ENCODE assay signal across 8 cellular contexts in the genomic region with DNA sequence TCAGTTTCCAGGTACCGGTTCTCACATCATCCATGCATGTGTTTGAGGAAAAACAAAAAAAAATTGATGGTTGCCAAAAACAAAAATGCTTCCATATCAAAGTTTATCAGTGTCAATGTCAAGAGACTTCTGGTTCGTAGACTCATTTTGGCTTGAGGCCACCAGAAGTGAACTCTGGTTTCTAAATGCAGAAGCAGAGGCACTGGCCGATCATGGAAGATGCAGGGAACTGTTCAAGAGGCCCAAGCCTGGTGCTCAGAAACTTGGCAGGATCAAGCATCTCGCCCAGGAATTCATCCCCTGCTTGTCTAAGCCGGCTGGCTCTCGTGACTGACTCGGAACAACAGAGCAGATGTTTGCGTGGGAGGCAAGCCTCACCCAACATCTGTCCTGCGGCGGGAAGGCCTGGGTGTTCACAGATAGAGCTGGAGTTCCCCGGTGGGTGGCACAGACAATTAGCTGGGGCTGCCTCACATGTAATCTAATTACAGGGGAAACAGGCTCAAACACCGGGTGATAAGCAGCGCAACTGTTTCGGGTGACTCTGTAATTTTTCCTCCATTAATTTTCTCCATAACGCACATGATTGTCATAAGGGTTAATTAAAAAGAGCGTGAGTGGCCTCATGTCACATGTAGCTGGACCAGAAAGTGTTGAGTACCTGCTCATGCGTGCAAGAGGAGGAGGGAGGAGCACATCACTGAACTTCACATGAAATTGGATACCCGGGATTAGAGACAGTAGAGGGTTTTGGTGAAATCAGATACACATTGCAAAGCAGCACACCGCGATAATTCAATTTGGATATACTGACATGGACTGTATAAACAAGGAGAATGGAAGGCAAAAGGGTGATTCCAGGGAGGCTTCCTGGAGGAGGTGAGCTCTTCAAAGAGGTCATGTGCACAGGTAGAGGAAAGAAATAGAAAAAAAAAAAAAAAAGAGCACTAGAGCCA.
DNase-seq lines count a peak whose midpoint lies in the region; ATAC-seq and TF ChIP-seq lines count a peak whose summit lies in the region.

No MANE protein-coding gene starts in this region.

- BruUV-seq in Calu3 (replicated peaks; lab: Mats Ljungman, UMichigan), result no TSS peak

- H3K36me3 Mint-ChIP-seq in CD14-positive monocyte (peaks cover 0 to 8% of the 10 kb centered on the region in 2 donors), Calu3 (ENCODE audit: insufficient read depth, unreplicated experiment) (no peaks in the 10 kb centered on the region)
- no peaks in the 10 kb centered on the region for H3K36me3 Mint-ChIP-seq in activated T-cell treated with anti-CD3 and anti-CD28 coated beads, Interleukin-2, amount 50 U/mL, for 4 hours (ENCODE audit: insufficient read depth)

- peak overlapping the region in 5 of 7 donors; percentile 30 to 67 (median 41) for H3K27ac Mint-ChIP-seq in CD14-positive monocyte
- no peak overlapping the region for H3K27ac Mint-ChIP-seq in Calu3 (ENCODE audit: unreplicated experiment)

- H3K27me3 Mint-ChIP-seq in CD14-positive monocyte (ENCODE audit: low read depth in 3 of 3) (peaks cover 8 to 11% (median 8%) of the 10 kb centered on the region in 3 donors), Calu3 (ENCODE audit: unreplicated experiment) (no peaks in the 10 kb centered on the region)
- peaks cover 64% of the 10 kb centered on the region for H3K27me3 Mint-ChIP-seq in activated T-cell treated with anti-CD3 and anti-CD28 coated beads, Interleukin-2, amount 50 U/mL, for 4 hours (ENCODE audit: low read depth)

- no peak for TF ChIP-seq CTCF in CD14-positive monocyte (IDR thresholded peaks at IDR 0.05)
- TF ChIP-seq CTCF in heart left ventricle (IDR thresholded peaks at IDR 0.05), result no peak
- TF ChIP-seq CTCF in Calu3 (IDR thresholded peaks at IDR 0.05; ENCODE audit: unreplicated experiment), result no peak

- H3K4me3 ChIP-seq in heart left ventricle, result no peak overlapping the region

- no peaks in the 10 kb centered on the region for H3K27me3 ChIP-seq in heart left ventricle

- peaks cover 7 to 67% (median 62%) of the 10 kb centered on the region in 12 donors for H3K4me1 ChIP-seq in heart left ventricle

- peaks cover 0 to 4% (median 0%) of the 10 kb centered on the region in 7 donors for H3K9me3 Mint-ChIP-seq in CD14-positive monocyte
- H3K9me3 Mint-ChIP-seq in activated T-cell treated with anti-CD3 and anti-CD28 coated beads, Interleukin-2, amount 50 U/mL, for 4 hours, result no peaks in the 10 kb centered on the region
- H3K9me3 Mint-ChIP-seq in Calu3 (ENCODE audit: low read depth, unreplicated experiment), result no peaks in the 10 kb centered on the region

- peak; percentile 86 for ATAC-seq in activated T-cell treated with anti-CD3 and anti-CD28 coated beads, Interleukin-2, amount 50 U/mL, for 4 hours
- ATAC-seq in heart left ventricle, result peak; percentile 53 to 74 (median 70)

- WGBS in heart left ventricle, 4 donors, result 20 to 36% (median 23%) methylated on average over 20 of the region's 20 CpGs

- DNase-seq in CD14-positive monocyte (ENCODE audit: low spot score) (no peak), HEK293T (ENCODE audit: extremely low spot score) (peak; percentile 36), NCI-H345 treated with DMSO at 0.1 percent for 48 hours (lab: John Stamatoyannopoulos, UW; ENCODE audit: unreplicated experiment) (peak; percentile 78), heart left ventricle (peak; percentile 74 to 89 (median 82)), Calu3 (no peak), NK-92 (lab: John Stamatoyannopoulos, UW; ENCODE audit: unreplicated experiment) (no peak)
- peak; percentile 9 for DNase-seq in activated T-cell treated with anti-CD3 and anti-CD28 coated beads, Interleukin-2, amount 50 U/mL, for 4 hours
- DNase-seq in stimulated activated CD4-positive, alpha-beta T cell treated with anti-CD3 and anti-CD28 coated beads, Interleukin-12 subunit alpha, Interleukin-12 subunit beta, amount 100 ng/mL, for 48 hours (ENCODE audit: low read depth in 2 of 3, low spot score in 1 of 3), result peak; percentile 37 to 52 (median 38)

- POLR2A ChIA-PET in HEK293T (lab: Yijun Ruan, JAX), result interaction anchor here (1.0 kb wide), 1 partner anchor 198 kb away, joined by 3 read pairs; a partner anchor contains a TSS

- CTCF ChIA-PET in HEK293T (lab: Yijun Ruan, JAX), result no interaction called here
- CTCF ChIA-PET in Calu3 (lab: Charles Lee), result interaction anchor here (0.7 kb wide), 1 partner anchor 323 kb away, joined by 4 read pairs; no protein-coding TSS in a partner anchor

- H3K36me3 ChIP-seq in heart left ventricle, result no peaks in the 10 kb centered on the region

- H3K4me3 Mint-ChIP-seq in CD14-positive monocyte (peak overlapping the region; percentile 41 to 79), Calu3 (ENCODE audit: low read depth, unreplicated experiment) (no peak overlapping the region)
- no peak overlapping the region for H3K4me3 Mint-ChIP-seq in activated T-cell treated with anti-CD3 and anti-CD28 coated beads, Interleukin-2, amount 50 U/mL, for 4 hours

- no peaks in the 10 kb centered on the region for H3K9me3 ChIP-seq in heart left ventricle

- no peak for TF ChIP-seq POLR2A in heart left ventricle (IDR thresholded peaks at IDR 0.05)

- intact Hi-C loops in CD14-positive monocyte (cut with micrococcal nuclease) (no loop called here), heart left ventricle (cut with DNase I) (loop anchor here in 3 of 10 donors (5.0 kb wide), 6 partner anchors 58 to 248 kb away; a partner anchor contains a TSS), Calu3 (cut with micrococcal nuclease; ENCODE audit: unreplicated experiment) (no loop called here)

- H3K4me1 Mint-ChIP-seq in CD14-positive monocyte (peaks cover 44% of the 10 kb centered on the region), Calu3 (ENCODE audit: low read depth, unreplicated experiment) (no peaks in the 10 kb centered on the region)
- H3K4me1 Mint-ChIP-seq in activated T-cell treated with anti-CD3 and anti-CD28 coated beads, Interleukin-2, amount 50 U/mL, for 4 hours (ENCODE audit: low read depth), result peaks cover 13% of the 10 kb centered on the region

- H3K27ac ChIP-seq in heart left ventricle, result peak overlapping the region in 10 of 12 donors; percentile 10 to 75 (median 58)

TF ChIP-seq in HEK293T, 16 proteins besides CTCF, POLR2A, EP300 and RAD21:
- TF ChIP-seq LEF1 (IDR thresholded peaks at IDR 0.05; ENCODE audit: borderline replicate concordance) (no peak), CTBP1 (IDR thresholded peaks at IDR 0.05; ENCODE audit: borderline replicate concordance) (0 out of 2 replicates have a peak, but pooled peaks have one; percentile 45), ARNT (IDR thresholded peaks at IDR 0.05) (peak; percentile 37; the same call in 1 of the 2 replicates), SUZ12 (IDR thresholded peaks at IDR 0.05) (no peak), BHLHE40 (IDR thresholded peaks at IDR 0.05; ENCODE audit: borderline replicate concordance) (no peak), ELF4 (IDR thresholded peaks at IDR 0.05) (no peak), NFRKB (IDR thresholded peaks at IDR 0.05) (no peak)
- TF ChIP-seq, protein P1, sequence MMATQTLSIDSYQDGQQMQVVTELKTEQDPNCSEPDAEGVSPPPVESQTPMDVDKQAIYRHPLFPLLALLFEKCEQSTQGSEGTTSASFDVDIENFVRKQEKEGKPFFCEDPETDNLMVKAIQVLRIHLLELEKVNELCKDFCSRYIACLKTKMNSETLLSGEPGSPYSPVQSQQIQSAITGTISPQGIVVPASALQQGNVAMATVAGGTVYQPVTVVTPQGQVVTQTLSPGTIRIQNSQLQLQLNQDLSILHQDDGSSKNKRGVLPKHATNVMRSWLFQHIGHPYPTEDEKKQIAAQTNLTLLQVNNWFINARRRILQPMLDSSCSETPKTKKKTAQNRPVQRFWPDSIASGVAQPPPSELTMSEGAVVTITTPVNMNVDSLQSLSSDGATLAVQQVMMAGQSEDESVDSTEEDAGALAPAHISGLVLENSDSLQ (IDR thresholded peaks at IDR 0.05), result peak; percentile 75

Comparison
In these comparisons a context has a peak if more than half of its experiments do, and no peak if none do; other contexts are left out.
1. DNase-seq: peak in HEK293T (single experiment), NCI-H345 treated with DMSO at 0.1 percent for 48 hours (single experiment), activated T-cell treated with anti-CD3 and anti-CD28 coated beads, Interleukin-2, amount 50 U/mL, for 4 hours (single experiment), heart left ventricle (5 of 5) and stimulated activated CD4-positive, alpha-beta T cell treated with anti-CD3 and anti-CD28 coated beads, Interleukin-12 subunit alpha, Interleukin-12 subunit beta, amount 100 ng/mL, for 48 hours (3 of 3); none in CD14-positive monocyte (single experiment), Calu3 (single experiment) and NK-92 (single experiment).
2. H3K4me3 Mint-ChIP-seq: peak in CD14-positive monocyte (2 of 2); none in activated T-cell treated with anti-CD3 and anti-CD28 coated beads, Interleukin-2, amount 50 U/mL, for 4 hours (single experiment) and Calu3 (single experiment).